22 cellular contexts compared by ENCODE assay signal in genomic region chr3:195086341-195086740, GRCh38.
A peak's percentile ranks its signal among the peaks of the same experiment; 100 is the strongest.
DNase-seq lines count a peak whose midpoint lies in the region; ATAC-seq and TF ChIP-seq lines count a peak whose summit lies in the region.
"Had no signal": no experiment of that assay in that cellular context is flagged by ENCODE, and none has a peak within 500 bp of the region (broad histone marks: within the 10 kb centered on the region; RNA-seq: fewer than 3 reads in every experiment).

No MANE protein-coding gene starts in this region.

- no peaks in the 10 kb centered on the region for H3K27me3 Mint-ChIP-seq in activated naive CD4-positive, alpha-beta T cell treated with anti-CD3 and anti-CD28 coated beads, Interleukin-2, amount 10 ng/mL, durations not matched to agents 7 days and 5 days
- H3K27me3 Mint-ChIP-seq in activated naive CD4-positive, alpha-beta T cell treated with anti-CD3 and anti-CD28 coated beads for 36 hours (ENCODE audit: low read depth): no peaks in the 10 kb centered on the region
- H3K27me3 Mint-ChIP-seq in WTC11 (ENCODE audit: low read depth): no peaks in the 10 kb centered on the region

- TF ChIP-seq CTCF in WTC11 (IDR thresholded peaks at IDR 0.05): no peak
- TF ChIP-seq CTCF in lower lobe of right lung (IDR thresholded peaks at IDR 0.05): no peak
- TF ChIP-seq CTCF in spleen (IDR thresholded peaks at IDR 0.05 in 8 of 11, conservative IDR thresholded peaks at IDR 0.05 in 3 of 11): no peak

- no peak for TF ChIP-seq POLR2A in spleen (IDR thresholded peaks at IDR 0.05)

- no peak overlapping the region for H3K27ac ChIP-seq in lower lobe of right lung
- peak overlapping the region in 2 of 8 donors; percentile 50 to 53 for H3K27ac ChIP-seq in spleen
- H3K27ac ChIP-seq: brain microvascular endothelial cell, coronary artery, HL-60, testis, vagina had no signal

- H3K27me3 ChIP-seq in lower lobe of right lung (ENCODE audit: low read depth): no peaks in the 10 kb centered on the region
- H3K27me3 ChIP-seq in spleen (replicated peaks in 1 of 7): no peaks in the 10 kb centered on the region
- H3K27me3 ChIP-seq in H7 (ENCODE audit: control insufficient read depth, insufficient read depth, low read length): no peaks in the 10 kb centered on the region
- H3K27me3 ChIP-seq: brain microvascular endothelial cell, esophagus squamous epithelium, testis, vagina had no signal

- no peaks in the 10 kb centered on the region for H3K36me3 Mint-ChIP-seq in activated naive CD4-positive, alpha-beta T cell treated with anti-CD3 and anti-CD28 coated beads, Interleukin-2, amount 10 ng/mL, durations not matched to agents 7 days and 5 days
- no peaks in the 10 kb centered on the region for H3K36me3 Mint-ChIP-seq in activated naive CD4-positive, alpha-beta T cell treated with anti-CD3 and anti-CD28 coated beads for 36 hours (ENCODE audit: low read depth)
- no peaks in the 10 kb centered on the region for H3K36me3 Mint-ChIP-seq in WTC11

- H3K9me3 ChIP-seq in lower lobe of right lung: no peaks in the 10 kb centered on the region
- no peaks in the 10 kb centered on the region for H3K9me3 ChIP-seq in spleen
- H3K9me3 ChIP-seq: esophagus squamous epithelium, testis, vagina had no signal

- intact Hi-C loops in activated naive CD4-positive, alpha-beta T cell treated with anti-CD3 and anti-CD28 coated beads for 36 hours (cut with micrococcal nuclease): no loop called here
- intact Hi-C loops in lower lobe of right lung (cut with DNase I) (no loop called here), spleen (cut with DNase I; ENCODE audit: low total_unique reads) (no loop called here)

- no peak for DNase-seq in activated naive CD4-positive, alpha-beta T cell treated with anti-CD3 and anti-CD28 coated beads, Interleukin-2, amount 10 ng/mL, durations not matched to agents 7 days and 5 days
- no peak for DNase-seq in activated naive CD4-positive, alpha-beta T cell treated with anti-CD3 and anti-CD28 coated beads for 36 hours
- DNase-seq in WTC11 (ENCODE audit: low spot score) (no peak), lower lobe of right lung (peak; percentile 10), spleen (peak; percentile 51), SW480 (ENCODE audit: low spot score) (no peak), anterior cingulate cortex (lab: John Stamatoyannopoulos, UW) (no peak), H7 (no peak)
- DNase-seq: brain microvascular endothelial cell; EL; esophagus squamous epithelium; NCI-H1694; NCI-H526; occipital lobe; stimulated activated CD4-positive, alpha-beta T cell treated with anti-CD3 and anti-CD28 coated beads, Interleukin-4, amount 100 ng/mL, for 1 hour; stimulated activated naive CD4-positive, alpha-beta T cell; testis had no signal

- H3K4me1 ChIP-seq in lower lobe of right lung (peaks cover 12% of the 10 kb centered on the region), spleen (peaks cover 4 to 37% (median 21%) of the 10 kb centered on the region in 6 donors)
- H3K4me1 ChIP-seq: testis had no signal

- 83 to 93% (median 89%) methylated on average over 4 of the region's 4 CpGs for WGBS in spleen, 5 donors

- peak overlapping the region; percentile 22 for H3K4me3 Mint-ChIP-seq in activated naive CD4-positive, alpha-beta T cell treated with anti-CD3 and anti-CD28 coated beads, Interleukin-2, amount 10 ng/mL, durations not matched to agents 7 days and 5 days
- H3K4me3 Mint-ChIP-seq in activated naive CD4-positive, alpha-beta T cell treated with anti-CD3 and anti-CD28 coated beads for 36 hours: no peak overlapping the region
- H3K4me3 Mint-ChIP-seq in WTC11: no peak overlapping the region
- H3K4me3 Mint-ChIP-seq: T-helper 2 cell treated with Interferon-gamma antibody and Interleukin-4, amounts not matched to agents 5 μg/mL and 100 μg/mL, for 36 hours had no signal

- H3K36me3 ChIP-seq in lower lobe of right lung: no peaks in the 10 kb centered on the region
- no peaks in the 10 kb centered on the region for H3K36me3 ChIP-seq in spleen
- no peaks in the 10 kb centered on the region for H3K36me3 ChIP-seq in H7 (replicated peaks; ENCODE audit: control insufficient read depth, insufficient read depth, low read length)
- H3K36me3 ChIP-seq: brain microvascular endothelial cell, esophagus squamous epithelium, vagina had no signal

- H3K27ac Mint-ChIP-seq in activated naive CD4-positive, alpha-beta T cell treated with anti-CD3 and anti-CD28 coated beads, Interleukin-2, amount 10 ng/mL, durations not matched to agents 7 days and 5 days: no peak overlapping the region
- no peak overlapping the region for H3K27ac Mint-ChIP-seq in activated naive CD4-positive, alpha-beta T cell treated with anti-CD3 and anti-CD28 coated beads for 36 hours
- H3K27ac Mint-ChIP-seq in WTC11: peak overlapping the region; percentile 83; the same call in 1 of the 2 replicates
- H3K27ac Mint-ChIP-seq: T-helper 2 cell treated with Interferon-gamma antibody and Interleukin-4, amounts not matched to agents 5 μg/mL and 100 μg/mL, for 36 hours had no signal

- no peak for ATAC-seq in WTC11
- ATAC-seq in lower lobe of right lung: no peak

- no peaks in the 10 kb centered on the region for H3K9me3 Mint-ChIP-seq in activated naive CD4-positive, alpha-beta T cell treated with anti-CD3 and anti-CD28 coated beads, Interleukin-2, amount 10 ng/mL, durations not matched to agents 7 days and 5 days
- no peaks in the 10 kb centered on the region for H3K9me3 Mint-ChIP-seq in activated naive CD4-positive, alpha-beta T cell treated with anti-CD3 and anti-CD28 coated beads for 36 hours
- no peaks in the 10 kb centered on the region for H3K9me3 Mint-ChIP-seq in WTC11
- H3K9me3 Mint-ChIP-seq: T-helper 2 cell treated with Interferon-gamma antibody and Interleukin-4, amounts not matched to agents 5 μg/mL and 100 μg/mL, for 36 hours had no signal

- H3K4me1 Mint-ChIP-seq in activated naive CD4-positive, alpha-beta T cell treated with anti-CD3 and anti-CD28 coated beads, Interleukin-2, amount 10 ng/mL, durations not matched to agents 7 days and 5 days: peaks cover 12% of the 10 kb centered on the region
- H3K4me1 Mint-ChIP-seq in activated naive CD4-positive, alpha-beta T cell treated with anti-CD3 and anti-CD28 coated beads for 36 hours (ENCODE audit: low read depth): peaks cover 6% of the 10 kb centered on the region
- peaks cover 35% of the 10 kb centered on the region for H3K4me1 Mint-ChIP-seq in WTC11

- POLR2A ChIA-PET in WTC11 (lab: Charles Lee): interaction anchor here (1.4 kb wide), 1 partner anchor 22 kb away, joined by 4 read pairs; no protein-coding TSS in a partner anchor

- CTCF ChIA-PET in activated naive CD4-positive, alpha-beta T cell treated with anti-CD3 and anti-CD28 coated beads, Interleukin-2, amount 10 ng/mL, durations not matched to agents 7 days and 5 days (lab: Charles Lee): interaction anchor here (0.9 kb wide), 1 partner anchor 21 kb away, joined by 3 read pairs; no protein-coding TSS in a partner anchor
- CTCF ChIA-PET in activated naive CD4-positive, alpha-beta T cell treated with anti-CD3 and anti-CD28 coated beads for 36 hours (lab: Charles Lee): interaction anchor here (1.1 kb wide), 1 partner anchor 20 kb away, joined by 3 read pairs; no protein-coding TSS in a partner anchor
- CTCF ChIA-PET in WTC11 (lab: Charles Lee): interaction anchor here (0.5 to 2.3 kb wide), 8 partner anchors 12 to 404 kb away, joined by 3 to 9 read pairs (median 4); no protein-coding TSS in a partner anchor

- H3K4me3 ChIP-seq in lower lobe of right lung: no peak overlapping the region
- H3K4me3 ChIP-seq in spleen: no peak overlapping the region
- H3K4me3 ChIP-seq in H7 (ENCODE audit: insufficient read depth, low read depth, low read length): no peak overlapping the region
- H3K4me3 ChIP-seq: coronary artery, lung, testis, vagina had no signal

TF ChIP-seq in WTC11, 78 proteins besides CTCF, POLR2A, EP300 and RAD21 (continues in another document):
- TF ChIP-seq ZNF671 (CRISPR knock-in tag; IDR thresholded peaks at IDR 0.05) (no peak), TP53 (CRISPR knock-in tag; IDR thresholded peaks at IDR 0.05) (no peak), NR1H2 (CRISPR knock-in tag; IDR thresholded peaks at IDR 0.05) (no peak), ATF2 (CRISPR knock-in tag; IDR thresholded peaks at IDR 0.05; ENCODE audit: borderline replicate concordance, low read depth) (no peak)
- TF ChIP-seq, protein P1, sequence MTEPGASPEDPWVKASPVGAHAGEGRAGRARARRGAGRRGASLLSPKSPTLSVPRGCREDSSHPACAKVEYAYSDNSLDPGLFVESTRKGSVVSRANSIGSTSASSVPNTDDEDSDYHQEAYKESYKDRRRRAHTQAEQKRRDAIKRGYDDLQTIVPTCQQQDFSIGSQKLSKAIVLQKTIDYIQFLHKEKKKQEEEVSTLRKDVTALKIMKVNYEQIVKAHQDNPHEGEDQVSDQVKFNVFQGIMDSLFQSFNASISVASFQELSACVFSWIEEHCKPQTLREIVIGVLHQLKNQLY (CRISPR knock-in tag; IDR thresholded peaks at IDR 0.05): no peak

Comparison
In these comparisons a context has a peak if more than half of its experiments do, and no peak if none do; other contexts are left out.
1. DNase-seq: peak in lower lobe of right lung (single experiment) and spleen (single experiment); none in activated naive CD4-positive, alpha-beta T cell treated with anti-CD3 and anti-CD28 coated beads, Interleukin-2, amount 10 ng/mL, durations not matched to agents 7 days and 5 days (single experiment), activated naive CD4-positive, alpha-beta T cell treated with anti-CD3 and anti-CD28 coated beads for 36 hours (single experiment), WTC11 (single experiment), SW480 (single experiment), anterior cingulate cortex (0 of 58) and H7 (single experiment).